1 cellular context compared by ENCODE assay signal in the genomic region with DNA sequence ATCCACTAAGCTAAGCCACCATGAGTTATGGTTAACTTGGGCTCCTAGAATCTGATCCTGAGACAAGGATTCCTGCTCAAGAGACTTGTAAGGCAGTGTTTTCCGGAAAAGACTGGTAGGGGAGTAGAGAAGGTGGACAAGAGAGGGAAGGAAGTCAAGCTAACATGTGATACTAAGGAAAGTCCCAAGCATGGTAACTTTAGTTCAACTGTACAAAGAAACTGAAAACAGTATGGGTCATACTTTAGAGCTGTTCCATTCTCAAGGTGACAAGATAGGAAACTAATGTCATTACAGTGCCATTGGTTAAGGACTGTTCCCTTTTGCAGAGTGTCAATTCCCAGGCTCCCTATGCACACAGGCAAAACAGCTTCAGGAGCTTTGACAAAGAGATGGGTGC.
TF ChIP-seq lines count a peak whose summit lies in the region.

No MANE protein-coding gene starts in this region.

TF ChIP-seq in GM12878, 131 proteins besides CTCF, POLR2A, EP300 and RAD21 (continued from another document):
- TF ChIP-seq, protein P1, sequence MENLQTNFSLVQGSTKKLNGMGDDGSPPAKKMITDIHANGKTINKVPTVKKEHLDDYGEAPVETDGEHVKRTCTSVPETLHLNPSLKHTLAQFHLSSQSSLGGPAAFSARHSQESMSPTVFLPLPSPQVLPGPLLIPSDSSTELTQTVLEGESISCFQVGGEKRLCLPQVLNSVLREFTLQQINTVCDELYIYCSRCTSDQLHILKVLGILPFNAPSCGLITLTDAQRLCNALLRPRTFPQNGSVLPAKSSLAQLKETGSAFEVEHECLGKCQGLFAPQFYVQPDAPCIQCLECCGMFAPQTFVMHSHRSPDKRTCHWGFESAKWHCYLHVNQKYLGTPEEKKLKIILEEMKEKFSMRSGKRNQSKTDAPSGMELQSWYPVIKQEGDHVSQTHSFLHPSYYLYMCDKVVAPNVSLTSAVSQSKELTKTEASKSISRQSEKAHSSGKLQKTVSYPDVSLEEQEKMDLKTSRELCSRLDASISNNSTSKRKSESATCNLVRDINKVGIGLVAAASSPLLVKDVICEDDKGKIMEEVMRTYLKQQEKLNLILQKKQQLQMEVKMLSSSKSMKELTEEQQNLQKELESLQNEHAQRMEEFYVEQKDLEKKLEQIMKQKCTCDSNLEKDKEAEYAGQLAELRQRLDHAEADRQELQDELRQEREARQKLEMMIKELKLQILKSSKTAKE (IDR thresholded peaks at IDR 0.05; ENCODE audit: low read depth, poor library complexity, severe bottlenecking) = peak; percentile 19
- TF ChIP-seq NFIC (IDR thresholded peaks at IDR 0.05; ENCODE audit: low read depth, low read length) = peak; percentile 78
- TF ChIP-seq, protein P2, sequence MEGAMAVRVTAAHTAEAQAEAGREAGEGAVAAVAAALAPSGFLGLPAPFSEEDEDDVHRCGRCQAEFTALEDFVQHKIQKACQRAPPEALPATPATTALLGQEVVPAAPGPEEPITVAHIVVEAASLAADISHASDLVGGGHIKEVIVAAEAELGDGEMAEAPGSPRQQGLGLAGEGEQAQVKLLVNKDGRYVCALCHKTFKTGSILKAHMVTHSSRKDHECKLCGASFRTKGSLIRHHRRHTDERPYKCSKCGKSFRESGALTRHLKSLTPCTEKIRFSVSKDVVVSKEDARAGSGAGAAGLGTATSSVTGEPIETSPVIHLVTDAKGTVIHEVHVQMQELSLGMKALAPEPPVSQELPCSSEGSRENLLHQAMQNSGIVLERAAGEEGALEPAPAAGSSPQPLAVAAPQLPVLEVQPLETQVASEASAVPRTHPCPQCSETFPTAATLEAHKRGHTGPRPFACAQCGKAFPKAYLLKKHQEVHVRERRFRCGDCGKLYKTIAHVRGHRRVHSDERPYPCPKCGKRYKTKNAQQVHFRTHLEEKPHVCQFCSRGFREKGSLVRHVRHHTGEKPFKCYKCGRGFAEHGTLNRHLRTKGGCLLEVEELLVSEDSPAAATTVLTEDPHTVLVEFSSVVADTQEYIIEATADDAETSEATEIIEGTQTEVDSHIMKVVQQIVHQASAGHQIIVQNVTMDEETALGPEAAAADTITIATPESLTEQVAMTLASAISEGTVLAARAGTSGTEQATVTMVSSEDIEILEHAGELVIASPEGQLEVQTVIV (IDR thresholded peaks at IDR 0.05; ENCODE audit: borderline replicate concordance, partially characterized antibody) = no peak
- no peak for TF ChIP-seq EGR1 (IDR thresholded peaks at IDR 0.05; ENCODE audit: borderline replicate concordance in 1 of 2, low read depth in 2 of 2, low read length in 2 of 2)
- TF ChIP-seq CBFB (IDR thresholded peaks at IDR 0.05; ENCODE audit: low read depth) = no peak
- no peak; the same call in 1 of the 2 replicates for TF ChIP-seq NBN (IDR thresholded peaks at IDR 0.05)
- peak; percentile 56 for TF ChIP-seq ATF7 (IDR thresholded peaks at IDR 0.05; ENCODE audit: low read depth)
- TF ChIP-seq IKZF2 (IDR thresholded peaks at IDR 0.05) = peak; percentile 70 to 79
- no peak for TF ChIP-seq PML (IDR thresholded peaks at IDR 0.05; ENCODE audit: low read length)
- peak; percentile 56; the same call in 1 of the 2 replicates for TF ChIP-seq MTA2 (IDR thresholded peaks at IDR 0.05; ENCODE audit: low read depth)
- TF ChIP-seq SMARCA5 (IDR thresholded peaks at IDR 0.05) = 0 out of 2 replicates have a peak, but pooled peaks have one; percentile 29
- TF ChIP-seq RUNX3 (IDR thresholded peaks at IDR 0.05; ENCODE audit: low read length) = peak; percentile 10; the same call in 1 of the 2 replicates
- TF ChIP-seq, protein P3, sequence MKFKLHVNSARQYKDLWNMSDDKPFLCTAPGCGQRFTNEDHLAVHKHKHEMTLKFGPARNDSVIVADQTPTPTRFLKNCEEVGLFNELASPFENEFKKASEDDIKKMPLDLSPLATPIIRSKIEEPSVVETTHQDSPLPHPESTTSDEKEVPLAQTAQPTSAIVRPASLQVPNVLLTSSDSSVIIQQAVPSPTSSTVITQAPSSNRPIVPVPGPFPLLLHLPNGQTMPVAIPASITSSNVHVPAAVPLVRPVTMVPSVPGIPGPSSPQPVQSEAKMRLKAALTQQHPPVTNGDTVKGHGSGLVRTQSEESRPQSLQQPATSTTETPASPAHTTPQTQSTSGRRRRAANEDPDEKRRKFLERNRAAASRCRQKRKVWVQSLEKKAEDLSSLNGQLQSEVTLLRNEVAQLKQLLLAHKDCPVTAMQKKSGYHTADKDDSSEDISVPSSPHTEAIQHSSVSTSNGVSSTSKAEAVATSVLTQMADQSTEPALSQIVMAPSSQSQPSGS (IDR thresholded peaks at IDR 0.05; ENCODE audit: low read length) = peak; percentile 22; the same call in 1 of the 2 replicates
- peak; percentile 62; the same call in 1 of the 2 replicates for TF ChIP-seq ESRRA (IDR thresholded peaks at IDR 0.05; ENCODE audit: low read length)
- TF ChIP-seq, protein P4, sequence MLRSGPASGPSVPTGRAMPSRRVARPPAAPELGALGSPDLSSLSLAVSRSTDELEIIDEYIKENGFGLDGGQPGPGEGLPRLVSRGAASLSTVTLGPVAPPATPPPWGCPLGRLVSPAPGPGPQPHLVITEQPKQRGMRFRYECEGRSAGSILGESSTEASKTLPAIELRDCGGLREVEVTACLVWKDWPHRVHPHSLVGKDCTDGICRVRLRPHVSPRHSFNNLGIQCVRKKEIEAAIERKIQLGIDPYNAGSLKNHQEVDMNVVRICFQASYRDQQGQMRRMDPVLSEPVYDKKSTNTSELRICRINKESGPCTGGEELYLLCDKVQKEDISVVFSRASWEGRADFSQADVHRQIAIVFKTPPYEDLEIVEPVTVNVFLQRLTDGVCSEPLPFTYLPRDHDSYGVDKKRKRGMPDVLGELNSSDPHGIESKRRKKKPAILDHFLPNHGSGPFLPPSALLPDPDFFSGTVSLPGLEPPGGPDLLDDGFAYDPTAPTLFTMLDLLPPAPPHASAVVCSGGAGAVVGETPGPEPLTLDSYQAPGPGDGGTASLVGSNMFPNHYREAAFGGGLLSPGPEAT (IDR thresholded peaks at IDR 0.05; ENCODE audit: low read depth) = peak; percentile 87
TF ChIP-seq in GM12878: peak in this region for 15.
